15 cellular contexts compared by ENCODE assay signal in the genomic region with DNA sequence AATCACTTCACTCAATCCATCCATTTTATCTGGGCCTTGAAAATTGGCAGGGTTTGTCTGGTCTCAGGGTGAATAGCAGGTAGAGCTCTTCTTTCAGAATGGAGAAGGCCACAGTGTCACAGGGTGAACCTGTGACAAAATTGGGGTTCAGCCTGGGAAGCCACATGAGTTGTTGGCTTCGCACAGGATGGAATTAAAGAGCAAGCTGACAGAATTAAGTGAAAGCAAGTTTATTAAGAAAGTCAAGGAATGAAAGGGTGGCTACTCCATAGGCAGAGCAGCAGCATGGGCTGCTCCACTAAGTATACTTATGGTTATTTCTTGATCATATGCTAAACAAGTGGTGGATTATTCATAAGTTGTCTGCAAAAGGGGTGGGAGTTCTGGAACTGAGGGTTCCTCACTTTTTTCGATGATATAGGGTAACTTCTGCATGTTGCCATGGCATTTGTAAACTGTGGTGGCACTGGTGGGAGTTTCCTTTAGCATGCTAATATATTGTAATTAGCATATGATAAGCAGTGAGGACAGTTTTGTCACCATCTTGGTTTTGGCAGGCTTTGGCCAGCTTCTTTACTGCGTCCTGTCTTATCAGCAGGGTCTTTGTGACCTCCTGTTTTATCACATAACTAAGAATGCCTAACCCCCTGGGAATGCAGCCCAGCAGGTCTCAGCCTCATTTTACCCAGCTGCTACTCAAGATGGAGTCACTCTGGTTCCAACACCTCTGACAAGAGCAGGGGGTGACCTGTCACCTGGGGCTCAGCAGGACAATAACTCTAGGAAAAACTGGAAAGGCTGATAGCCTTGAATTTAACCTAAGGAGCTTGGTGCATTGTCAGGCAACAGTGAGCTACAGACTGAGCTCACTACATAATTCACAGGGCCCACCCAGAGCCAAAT. TPM values are rescaled to one million over a fixed set of nuclear protein-coding genes. Genes with fewer than 3 reads are reported as not detected.
DNase-seq lines count a peak whose midpoint lies in the region; ATAC-seq, FAIRE-seq and TF ChIP-seq lines count a peak whose summit lies in the region.
"Had no signal": no experiment of that assay in that cellular context is flagged by ENCODE, and none has a peak within 500 bp of the region (broad histone marks: within the 10 kb centered on the region; RNA-seq: fewer than 3 reads in every experiment).

No MANE protein-coding gene starts in this region.

- H3K27me3 ChIP-seq in GM23338 (ENCODE audit: insufficient read depth) (peaks cover 5% of the 10 kb centered on the region; the same call in 1 of the 2 replicates), astrocyte (ENCODE audit: insufficient read depth, low read length) (no peaks in the 10 kb centered on the region), neutrophil (no peaks in the 10 kb centered on the region)
- H3K27me3 ChIP-seq: heart left ventricle had no signal

- no peak for DNase-seq in activated CD4-positive, alpha-beta T cell treated with anti-CD3 and anti-CD28 coated beads, Interleukin-2, amount 10 ng/mL, durations not matched to agents 24 days and 14 days
- DNase-seq in activated CD4-positive, alpha-beta T cell treated with anti-CD3 and anti-CD28 coated beads for 4 hours = no peak
- DNase-seq in GM23338 (ENCODE audit: low spot score) (peak; percentile 38), astrocyte (ENCODE audit: low read depth) (no peak), NCI-H146 (lab: John Stamatoyannopoulos, UW) (no peak), DMS53 (lab: John Stamatoyannopoulos, UW) (no peak)
- DNase-seq: activated B cell treated with CpG ODN at 0.5 μM for 24 hours; activated gamma-delta T cell treated with Interleukin-2 at 50 U/mL for 16 hours; central memory CD4-positive, alpha-beta T cell; DMS 273 treated with DMSO at 0.1 percent for 48 hours; heart left ventricle; NCI-H2107 had no signal

- H3K4me1 Mint-ChIP-seq in activated CD4-positive, alpha-beta T cell treated with anti-CD3 and anti-CD28 coated beads, Interleukin-2, amount 10 ng/mL, durations not matched to agents 24 days and 14 days = peaks cover 60% of the 10 kb centered on the region
- peaks cover 25% of the 10 kb centered on the region for H3K4me1 Mint-ChIP-seq in GM23338
- peaks cover 42% of the 10 kb centered on the region for H3K4me1 Mint-ChIP-seq in astrocyte (ENCODE audit: low read depth, unreplicated experiment)

- no peak overlapping the region for H2AFZ ChIP-seq in GM23338
- H2AFZ ChIP-seq in astrocyte (ENCODE audit: low read depth, low read length) = no peak overlapping the region

- peaks cover 24% of the 10 kb centered on the region for H3K4me1 ChIP-seq in GM23338 (ENCODE audit: insufficient read depth)
- no peaks in the 10 kb centered on the region for H3K4me1 ChIP-seq in astrocyte (ENCODE audit: insufficient read depth, low read length)
- H3K4me1 ChIP-seq in neutrophil (ENCODE audit: control insufficient read depth in 1 of 2, insufficient read depth in 1 of 2, low read depth in 1 of 2, low read length in 1 of 2) = peaks cover 26 to 48% of the 10 kb centered on the region in 2 experiments

- H3K9me3 ChIP-seq in astrocyte (ENCODE audit: insufficient read depth, low read depth, low read length) (no peaks in the 10 kb centered on the region), neutrophil (no peaks in the 10 kb centered on the region)
- H3K9me3 ChIP-seq: heart left ventricle had no signal

- no peak overlapping the region for H3K9ac ChIP-seq in astrocyte (ENCODE audit: low read length)

- H3K27ac ChIP-seq in GM23338 (ENCODE audit: low read depth) = no peak overlapping the region
- H3K27ac ChIP-seq in astrocyte (ENCODE audit: low read depth, low read length) = no peak overlapping the region
- H3K27ac ChIP-seq in neutrophil = peak overlapping the region; percentile 58

- H3K9me3 Mint-ChIP-seq in activated CD4-positive, alpha-beta T cell treated with anti-CD3 and anti-CD28 coated beads, Interleukin-2, amount 10 ng/mL, durations not matched to agents 24 days and 14 days = no peaks in the 10 kb centered on the region
- peaks cover 34% of the 10 kb centered on the region for H3K9me3 Mint-ChIP-seq in GM23338
- no peaks in the 10 kb centered on the region for H3K9me3 Mint-ChIP-seq in astrocyte (ENCODE audit: unreplicated experiment)
- H3K9me3 Mint-ChIP-seq: activated B cell treated with CpG ODN at 0.5 μM for 24 hours had no signal

- peak overlapping the region; percentile 55 for H3K4me3 Mint-ChIP-seq in activated CD4-positive, alpha-beta T cell treated with anti-CD3 and anti-CD28 coated beads, Interleukin-2, amount 10 ng/mL, durations not matched to agents 24 days and 14 days
- H3K4me3 Mint-ChIP-seq in GM23338 (no peak overlapping the region), astrocyte (ENCODE audit: unreplicated experiment) (no peak overlapping the region)
- H3K4me3 Mint-ChIP-seq: activated B cell treated with CpG ODN at 0.5 μM for 24 hours had no signal

- FAIRE-seq in astrocyte (lab: Jason Lieb, UNC) = no peak

- peaks cover 43% of the 10 kb centered on the region for H3K36me3 Mint-ChIP-seq in activated CD4-positive, alpha-beta T cell treated with anti-CD3 and anti-CD28 coated beads, Interleukin-2, amount 10 ng/mL, durations not matched to agents 24 days and 14 days (ENCODE audit: low read depth)
- H3K36me3 Mint-ChIP-seq in GM23338 (ENCODE audit: low read depth) (peaks cover 47% of the 10 kb centered on the region), astrocyte (ENCODE audit: low read depth, unreplicated experiment) (peaks cover 6% of the 10 kb centered on the region)

- H3K36me3 ChIP-seq in GM23338 (ENCODE audit: insufficient read depth) (peaks cover 7% of the 10 kb centered on the region; the same call in 1 of the 2 replicates), astrocyte (ENCODE audit: insufficient read depth, low read length) (no peaks in the 10 kb centered on the region), neutrophil (peaks cover 42% of the 10 kb centered on the region)

- H3K4me3 ChIP-seq in GM23338 (no peak overlapping the region), astrocyte (ENCODE audit: insufficient read depth, low read depth, low read length) (no peak overlapping the region), neutrophil (ENCODE audit: low read depth in 1 of 2, low read length in 1 of 2) (no peak overlapping the region)
- H3K4me3 ChIP-seq: heart left ventricle had no signal

- H3F3A ChIP-seq in GM23338 (replicated peaks; ENCODE audit: low read depth) = 0 out of 2 replicates have a peak, but pooled peaks cover 3% of the 10 kb centered on the region

- ATAC-seq in GM23338 (no peak), GM18867 (IDR thresholded peaks at IDR 0.05; ENCODE audit: unreplicated experiment) (no peak)
- ATAC-seq: heart left ventricle, left lobe of liver had no signal

- H3K4me2 ChIP-seq in GM23338 (0 out of 2 replicates have a peak overlapping the region, but pooled peaks have one; percentile 20), astrocyte (ENCODE audit: low read length) (no peak overlapping the region)

- no peaks in the 10 kb centered on the region for H3K27me3 Mint-ChIP-seq in activated CD4-positive, alpha-beta T cell treated with anti-CD3 and anti-CD28 coated beads, Interleukin-2, amount 10 ng/mL, durations not matched to agents 24 days and 14 days
- H3K27me3 Mint-ChIP-seq in GM23338 (ENCODE audit: insufficient read depth, low read depth, poor library complexity) (peaks cover 8% of the 10 kb centered on the region), astrocyte (ENCODE audit: low read depth, unreplicated experiment) (no peaks in the 10 kb centered on the region)
- H3K27me3 Mint-ChIP-seq: activated B cell treated with CpG ODN at 0.5 μM for 24 hours had no signal

- no peaks in the 10 kb centered on the region for H3K9me2 ChIP-seq in GM23338 (ENCODE audit: insufficient read depth)

- intact Hi-C loops in activated CD4-positive, alpha-beta T cell treated with anti-CD3 and anti-CD28 coated beads, Interleukin-2, amount 10 ng/mL, durations not matched to agents 24 days and 14 days (cut with micrococcal nuclease) = no loop called here

- H4K20me1 ChIP-seq in GM23338 (replicated peaks; ENCODE audit: insufficient read depth) = 0 out of 2 replicates have a peak, but pooled peaks cover 3% of the 10 kb centered on the region
- peaks cover 34% of the 10 kb centered on the region for H4K20me1 ChIP-seq in astrocyte (ENCODE audit: insufficient read depth, low read length)

- H3K79me2 ChIP-seq in GM23338 (replicated peaks; ENCODE audit: insufficient read depth) (peaks cover 45% of the 10 kb centered on the region), astrocyte (ENCODE audit: insufficient read depth, low read length) (peaks cover 47% of the 10 kb centered on the region)

- peak overlapping the region; percentile 67 for H3K27ac Mint-ChIP-seq in activated CD4-positive, alpha-beta T cell treated with anti-CD3 and anti-CD28 coated beads, Interleukin-2, amount 10 ng/mL, durations not matched to agents 24 days and 14 days
- H3K27ac Mint-ChIP-seq in GM23338 (no peak overlapping the region), astrocyte (ENCODE audit: unreplicated experiment) (peak overlapping the region; percentile 70)
- H3K27ac Mint-ChIP-seq: activated B cell treated with CpG ODN at 0.5 μM for 24 hours had no signal

- no peak for TF ChIP-seq CTCF in GM23338 (conservative IDR thresholded peaks at IDR 0.05; ENCODE audit: low read depth in 2 of 2)
- TF ChIP-seq CTCF in astrocyte (IDR thresholded peaks at IDR 0.05; ENCODE audit: insufficient read depth, low read depth, low read length) = no peak
- no peak for TF ChIP-seq CTCF in neutrophil (IDR thresholded peaks at IDR 0.05)

TF ChIP-seq in GM23338, 12 proteins besides CTCF, POLR2A, EP300 and RAD21:
- TF ChIP-seq CREB1 (CRISPR knock-in tag; IDR thresholded peaks at IDR 0.05; ENCODE audit: low read depth) (no peak), NANOG (IDR thresholded peaks at IDR 0.05; ENCODE audit: borderline replicate concordance) (no peak)
- TF ChIP-seq, protein P1, sequence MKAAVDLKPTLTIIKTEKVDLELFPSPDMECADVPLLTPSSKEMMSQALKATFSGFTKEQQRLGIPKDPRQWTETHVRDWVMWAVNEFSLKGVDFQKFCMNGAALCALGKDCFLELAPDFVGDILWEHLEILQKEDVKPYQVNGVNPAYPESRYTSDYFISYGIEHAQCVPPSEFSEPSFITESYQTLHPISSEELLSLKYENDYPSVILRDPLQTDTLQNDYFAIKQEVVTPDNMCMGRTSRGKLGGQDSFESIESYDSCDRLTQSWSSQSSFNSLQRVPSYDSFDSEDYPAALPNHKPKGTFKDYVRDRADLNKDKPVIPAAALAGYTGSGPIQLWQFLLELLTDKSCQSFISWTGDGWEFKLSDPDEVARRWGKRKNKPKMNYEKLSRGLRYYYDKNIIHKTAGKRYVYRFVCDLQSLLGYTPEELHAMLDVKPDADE (IDR thresholded peaks at IDR 0.05) = no peak
TF ChIP-seq in GM23338: peak in this region for 0.

RNA-seq across cellular contexts. Expression of a gene that starts 5.1 kb away (rescaled TPM):
- total RNA-seq in activated CD4-positive, alpha-beta T cell treated with anti-CD3 and anti-CD28 coated beads, Interleukin-2, amount 10 ng/mL, durations not matched to agents 24 days and 14 days = 35.2 and 36.7 TPM in 2 replicates
- total RNA-seq in GM23338 (2014; rRNA removed; shearing (Covaris generic)) = 11.1 and 18.2 TPM in 2 replicates
- 14.5 and 16.8 TPM in 2 replicates for polyA plus RNA-seq in GM23338 (2016; fragmentation: Nextera tagmentation; extraction: Ambion mirVana)
- total RNA-seq in astrocyte = 23.3 and 26.7 TPM in 2 replicates

RNA-seq across cellular contexts. Expression of a gene that starts 31.3 kb away (rescaled TPM):
- 21.1 and 24.0 TPM in 2 replicates for total RNA-seq in activated CD4-positive, alpha-beta T cell treated with anti-CD3 and anti-CD28 coated beads, Interleukin-2, amount 10 ng/mL, durations not matched to agents 24 days and 14 days
- total RNA-seq in GM23338 (2014; rRNA removed; shearing (Covaris generic)) = 2.1 and 2.5 TPM in 2 replicates
- polyA plus RNA-seq in GM23338 (2016; fragmentation: Nextera tagmentation; extraction: Ambion mirVana) = 2.2 and 2.4 TPM in 2 replicates
- 14.0 and 17.0 TPM in 2 replicates for total RNA-seq in astrocyte
